Comparison of ENCODE assay signal across 8 cellular contexts in genomic region chr22:24146791-24147353, GRCh38. TPM values are rescaled to one million over a fixed set of nuclear protein-coding genes. Genes with fewer than 3 reads are reported as not detected.
DNase-seq lines count a peak whose midpoint lies in the region; ATAC-seq and TF ChIP-seq lines count a peak whose summit lies in the region.

No MANE protein-coding gene starts in this region.

- no peak for TF ChIP-seq EP300 in gastroesophageal sphincter (IDR thresholded peaks at IDR 0.05)

- ATAC-seq in gastroesophageal sphincter, result peak; percentile 79
- no peak for ATAC-seq in HG03159 (IDR thresholded peaks at IDR 0.05; ENCODE audit: unreplicated experiment)
- ATAC-seq in HG03460 (IDR thresholded peaks at IDR 0.05; ENCODE audit: unreplicated experiment), result no peak

- peak overlapping the region; percentile 53 for H3K27ac ChIP-seq in SJCRH30
- peak overlapping the region; percentile 78 to 93 (median 86) for H3K27ac ChIP-seq in gastroesophageal sphincter

- H3K27me3 ChIP-seq in SJCRH30, result no peaks in the 10 kb centered on the region
- H3K27me3 ChIP-seq in gastroesophageal sphincter, result no peaks in the 10 kb centered on the region
- no peaks in the 10 kb centered on the region for H3K27me3 ChIP-seq in skeletal muscle satellite cell (ENCODE audit: control insufficient read depth, insufficient read depth, low read length)

- no peak for TF ChIP-seq CTCF in gastroesophageal sphincter (IDR thresholded peaks at IDR 0.05)

- H3K4me3 ChIP-seq in SJCRH30 (no peak overlapping the region), gastroesophageal sphincter (peak overlapping the region in 1 of 2 donors; percentile 19), skeletal muscle satellite cell (ENCODE audit: low read length) (no peak overlapping the region)

- peak overlapping the region; percentile 51 for H3K4me2 ChIP-seq in skeletal muscle satellite cell (ENCODE audit: low read length)

- TF ChIP-seq POLR2A in gastroesophageal sphincter (IDR thresholded peaks at IDR 0.05), result no peak

- 18 to 22% methylated on average over 3 to 4 of the region's 4 CpGs for WGBS in gastroesophageal sphincter (ENCODE audit: low coverage in 1 of 2), 2 donors

- H3K4me1 ChIP-seq in SJCRH30, result peaks cover 36% of the 10 kb centered on the region
- H3K4me1 ChIP-seq in gastroesophageal sphincter, result peaks cover 6 to 98% (median 64%) of the 10 kb centered on the region in 3 donors
- H3K4me1 ChIP-seq in skeletal muscle satellite cell (ENCODE audit: control insufficient read depth, insufficient read depth, low read length), result peaks cover 31% of the 10 kb centered on the region

- H3K9me3 ChIP-seq in SJCRH30 (replicated peaks), result no peaks in the 10 kb centered on the region
- H3K9me3 ChIP-seq in gastroesophageal sphincter, result no peaks in the 10 kb centered on the region
- no peaks in the 10 kb centered on the region for H3K9me3 ChIP-seq in skeletal muscle satellite cell (replicated peaks; ENCODE audit: low read length)

- DNase-seq in GM03348 (ENCODE audit: low spot score) (peak; percentile 79), SJCRH30 (peak; percentile 92 to 93), NCI-H128 (lab: John Stamatoyannopoulos, UW; ENCODE audit: unreplicated experiment) (no peak)
- DNase-seq in stimulated activated CD4-positive, alpha-beta T cell treated with anti-CD3 and anti-CD28 coated beads, Interleukin-1b, Interleukin-23, amount 100 ng/mL, for 48 hours, result no peak

- peak overlapping the region; percentile 23 for H3K9ac ChIP-seq in skeletal muscle satellite cell (ENCODE audit: low read depth, low read length)

- H3K36me3 ChIP-seq in SJCRH30 (no peaks in the 10 kb centered on the region; the same call in 1 of the 2 replicates), gastroesophageal sphincter (no peaks in the 10 kb centered on the region), skeletal muscle satellite cell (ENCODE audit: insufficient read depth, low read length) (peaks cover 7% of the 10 kb centered on the region)

RNA-seq across cellular contexts. Expression of gene SUSD2, which starts 34.4 kb away (rescaled TPM):
- 0.08 TPM in 1 of 2 replicates, not detected in the other for total RNA-seq in SJCRH30 (2014; rRNA removed; shearing (Covaris generic))
- total RNA-seq in gastroesophageal sphincter, result 1 to 10 TPM; 2.4 to 5.0 (median 4.4) TPM
- 3.3 and 64.2 TPM in 2 replicates for total RNA-seq in skeletal muscle satellite cell (2012; rRNA removed)

Comparison
In these comparisons a context has a peak if more than half of its experiments do, and no peak if none do; other contexts are left out.
1. DNase-seq: peak in GM03348 (single experiment) and SJCRH30 (2 of 2); none in NCI-H128 (single experiment) and stimulated activated CD4-positive, alpha-beta T cell treated with anti-CD3 and anti-CD28 coated beads, Interleukin-1b, Interleukin-23, amount 100 ng/mL, for 48 hours (single experiment).